In genomic region chr15:45378149-45378912, GRCh38 we compare ENCODE assay signal across 8 cellular contexts. TPM values are rescaled to one million over a fixed set of nuclear protein-coding genes. Genes with fewer than 3 reads are reported as not detected.
DNase-seq lines count a peak whose midpoint lies in the region; ATAC-seq, FAIRE-seq and TF ChIP-seq lines count a peak whose summit lies in the region.

Gene GATM (minus strand): TSS chr15:45378544. CDS start chr15:45378453, 91 bp downstream.

- TF ChIP-seq CTCF in neural progenitor cell (IDR thresholded peaks at IDR 0.05) (peak; percentile 47), thyroid gland (IDR thresholded peaks at IDR 0.05) (peak in 4 of 6 experiments; percentile 41 to 55 (median 48))

- H3K4me2 ChIP-seq in neural progenitor cell, result peak within 1 kb of the TSS; percentile 96

- intact Hi-C loops in thyroid gland (cut with DNase I), result no loop called here

- H3K36me3 Mint-ChIP-seq in CD4-positive, CD25-positive, alpha-beta regulatory T cell, result no peaks in the 10 kb centered on the region
- H3K36me3 Mint-ChIP-seq in neural progenitor cell, result no peaks in the 10 kb centered on the region

- peak within 1 kb of the TSS; percentile 5 to 78 (median 72) for H3K4me3 Mint-ChIP-seq in CD4-positive, CD25-positive, alpha-beta regulatory T cell
- H3K4me3 Mint-ChIP-seq in neural progenitor cell, result peak within 1 kb of the TSS; percentile 95

- TF ChIP-seq POLR2A in thyroid gland (IDR thresholded peaks at IDR 0.05), result peak in 1 of 2 donors; percentile 81

- peak within 1 kb of the TSS; percentile 96 for H2AFZ ChIP-seq in neural progenitor cell (replicated peaks)

- peak within 1 kb of the TSS; percentile 28 for H3K4me3 ChIP-seq in CD4-positive, CD25-positive, alpha-beta regulatory T cell (ENCODE audit: low read depth, low read length)
- H3K4me3 ChIP-seq in NT2/D1 (ENCODE audit: insufficient read length, low read depth), result peak within 1 kb of the TSS; percentile 65
- H3K4me3 ChIP-seq in neural progenitor cell, result peak within 1 kb of the TSS; percentile 80
- H3K4me3 ChIP-seq in thyroid gland (replicated peaks in 1 of 3), result peak within 1 kb of the TSS; percentile 63 to 85 (median 79)

- no peak within 1 kb of the TSS for H3K27ac Mint-ChIP-seq in CD4-positive, CD25-positive, alpha-beta regulatory T cell
- H3K27ac Mint-ChIP-seq in neural progenitor cell, result no peak within 1 kb of the TSS

- H3K4me1 Mint-ChIP-seq in CD4-positive, CD25-positive, alpha-beta regulatory T cell, result peaks cover 4 to 17% (median 11%) of the 10 kb centered on the region in 4 donors
- peaks cover 15% of the 10 kb centered on the region for H3K4me1 Mint-ChIP-seq in neural progenitor cell

- H3K27me3 ChIP-seq in CD4-positive, CD25-positive, alpha-beta regulatory T cell (ENCODE audit: control insufficient read depth, insufficient read depth, low read length), result peaks cover 35% of the 10 kb centered on the region
- peaks cover 36% of the 10 kb centered on the region for H3K27me3 ChIP-seq in NT2/D1 (ENCODE audit: insufficient read depth, insufficient read length)
- H3K27me3 ChIP-seq in neural progenitor cell, result peaks cover 80% of the 10 kb centered on the region
- H3K27me3 ChIP-seq in thyroid gland, result no peaks in the 10 kb centered on the region

- H3K36me3 ChIP-seq in CD4-positive, CD25-positive, alpha-beta regulatory T cell (ENCODE audit: control insufficient read depth, insufficient read depth, low read length), result no peaks in the 10 kb centered on the region
- H3K36me3 ChIP-seq in NT2/D1 (ENCODE audit: insufficient read depth, insufficient read length, low read length) (peaks cover 8% of the 10 kb centered on the region), neural progenitor cell (no peaks in the 10 kb centered on the region), thyroid gland (no peaks in the 10 kb centered on the region)

- H3K27me3 Mint-ChIP-seq in CD4-positive, CD25-positive, alpha-beta regulatory T cell, result peaks cover 84% of the 10 kb centered on the region
- peaks cover 15% of the 10 kb centered on the region for H3K27me3 Mint-ChIP-seq in neural progenitor cell (ENCODE audit: insufficient read depth, low read depth)

- WGBS in thyroid gland, 2 donors, result 6 to 9% methylated on average over 15 to 20 of the region's 87 CpGs

- H3K9me3 ChIP-seq in CD4-positive, CD25-positive, alpha-beta regulatory T cell (ENCODE audit: control insufficient read depth in 2 of 2, low read length in 2 of 2), result no peaks in the 10 kb centered on the region
- H3K9me3 ChIP-seq in NT2/D1 (ENCODE audit: insufficient read depth, low read length) (no peaks in the 10 kb centered on the region), neural progenitor cell (ENCODE audit: low read depth) (no peaks in the 10 kb centered on the region), thyroid gland (no peaks in the 10 kb centered on the region)

- peaks cover 20% of the 10 kb centered on the region for H3K4me1 ChIP-seq in CD4-positive, CD25-positive, alpha-beta regulatory T cell (ENCODE audit: control insufficient read depth, insufficient read depth, low read length, poor library complexity, severe bottlenecking)
- H3K4me1 ChIP-seq in NT2/D1 (ENCODE audit: insufficient read depth, insufficient read length) (peaks cover 2% of the 10 kb centered on the region), neural progenitor cell (peaks cover 5% of the 10 kb centered on the region), thyroid gland (peaks cover 0 to 8% of the 10 kb centered on the region in 2 donors)

- H4K20me1 ChIP-seq in neural progenitor cell (ENCODE audit: low read depth), result peaks cover 4% of the 10 kb centered on the region

- no peak for FAIRE-seq in frontal cortex (lab: Jason Lieb, UNC)

- H3K9ac ChIP-seq in NT2/D1 (ENCODE audit: insufficient read length, low read depth) (peak within 1 kb of the TSS; percentile 94), neural progenitor cell (no peak within 1 kb of the TSS)

- H3F3A ChIP-seq in neural progenitor cell (ENCODE audit: low read depth), result peaks cover 21% of the 10 kb centered on the region

- H3K9me3 Mint-ChIP-seq in CD4-positive, CD25-positive, alpha-beta regulatory T cell, result peaks cover 0 to 6% (median 0%) of the 10 kb centered on the region in 7 donors
- H3K9me3 Mint-ChIP-seq in neural progenitor cell, result no peaks in the 10 kb centered on the region

- peak in 2 of 3 donors; percentile 5 to 27 for DNase-seq in CD4-positive, CD25-positive, alpha-beta regulatory T cell
- DNase-seq in NT2/D1 (ENCODE audit: low read depth, low spot score) (peak; percentile 27), frontal cortex (ENCODE audit: low spot score in 2 of 2) (peak; percentile 88 to 91), neural progenitor cell (ENCODE audit: low spot score) (peak; percentile 90), thyroid gland (peak; percentile 78)
- peak; percentile 28 for DNase-seq in activated gamma-delta T cell treated with anti-CD3 and anti-CD28 coated beads, Interleukin-2, amount 50 U/mL, for 16 hours (ENCODE audit: low read depth)

- H3K27ac ChIP-seq in CD4-positive, CD25-positive, alpha-beta regulatory T cell (ENCODE audit: insufficient read depth, low read length, poor library complexity, severe bottlenecking), result no peak within 1 kb of the TSS
- H3K27ac ChIP-seq in neural progenitor cell (no peak within 1 kb of the TSS), thyroid gland (peak within 1 kb of the TSS; percentile 44 to 68 (median 65))

- peak; percentile 52 to 57 for ATAC-seq in CD4-positive, CD25-positive, alpha-beta regulatory T cell (ENCODE audit: low read depth in 2 of 2)
- ATAC-seq in GM19035 (IDR thresholded peaks at IDR 0.05; ENCODE audit: unreplicated experiment) (peak; percentile 86), HG03159 (IDR thresholded peaks at IDR 0.05; ENCODE audit: unreplicated experiment) (peak; percentile 84)

- H3K79me2 ChIP-seq in neural progenitor cell (ENCODE audit: low read depth), result no peaks in the 10 kb centered on the region

RNA-seq across cellular contexts. Expression of gene GATM, which starts in this region (rescaled TPM):
- total RNA-seq in CD4-positive, CD25-positive, alpha-beta regulatory T cell, result 1.0 TPM
- 1 to 10 TPM in 1 of 4 donors, under 1 TPM in 3; 0.16 to 1.0 (median 0.73) TPM for polyA plus RNA-seq in CD4-positive, CD25-positive, alpha-beta regulatory T cell
- total RNA-seq in frontal cortex (91.3 TPM), neural progenitor cell (ENCODE audit: low replicate concordance) (21.3 and 21.4 TPM in 2 replicates), thyroid gland (10 to 100 TPM; 20.6 to 62.3 (median 51.0) TPM)

Comparison
In these comparisons a context has a peak if more than half of its experiments do, and no peak if none do; other contexts are left out.
1. RNA of gene GATM (total RNA-seq): 91.3 TPM in frontal cortex (single experiment), 20.6 to 62.3 TPM in thyroid gland and 21.3 to 21.4 TPM in neural progenitor cell; 1.0 TPM in CD4-positive, CD25-positive, alpha-beta regulatory T cell (single experiment); every median in the first group is over 10 times any median in the second.
2. DNase-seq: peak in every context shown above with its lines; median percentile 90 in neural progenitor cell; 90 in frontal cortex; 78 in thyroid gland; 28 in activated gamma-delta T cell treated with anti-CD3 and anti-CD28 coated beads, Interleukin-2, amount 50 U/mL, for 16 hours; 27 in NT2/D1; 16 in CD4-positive, CD25-positive, alpha-beta regulatory T cell.
3. H3K27ac ChIP-seq: peak in thyroid gland (3 of 3); none in CD4-positive, CD25-positive, alpha-beta regulatory T cell (single experiment) and neural progenitor cell (single experiment).
4. H3K4me3 ChIP-seq: peak in every context shown above with its lines; median percentile 80 in neural progenitor cell; 79 in thyroid gland; 65 in NT2/D1; 28 in CD4-positive, CD25-positive, alpha-beta regulatory T cell.
5. Peak in every context shown above with its lines, with median percentiles within 50 percentile points of each other: ATAC-seq.